Comparison of ENCODE assay signal across 8 cellular contexts in genomic region chr1:6348511-6349191, GRCh38. TPM values are rescaled to one million over a fixed set of nuclear protein-coding genes. Genes with fewer than 3 reads are reported as not detected.
DNase-seq lines count a peak whose midpoint lies in the region; FAIRE-seq and TF ChIP-seq lines count a peak whose summit lies in the region.

No MANE protein-coding gene starts in this region.

- no peak overlapping the region for H3K23ac ChIP-seq in H1 (ENCODE audit: insufficient read length)

- H3K79me2 ChIP-seq in H1 (ENCODE audit: control insufficient read depth in 1 of 2, insufficient read depth in 2 of 2, low read length in 2 of 2) = peaks cover 0 to 15% of the 10 kb centered on the region in 2 experiments; a peak in 1 of 4 replicates

- H3K56ac ChIP-seq in H1 (replicated peaks; ENCODE audit: insufficient read length, low read depth, low read length) = no peak overlapping the region

- H3K27ac ChIP-seq in H1 (ENCODE audit: low read depth, low read length) = no peak overlapping the region; the same call in 1 of the 2 replicates

- H3K27me3 ChIP-seq in H1 (replicated peaks in 1 of 4; ENCODE audit: control insufficient read depth in 3 of 4, extremely low read depth in 1 of 4, insufficient read depth in 3 of 4, low read length in 3 of 4) = no peaks in the 10 kb centered on the region

- no peak overlapping the region for H3K14ac ChIP-seq in H1 (ENCODE audit: insufficient read length)

- peak overlapping the region; percentile 67 for H3K27ac Mint-ChIP-seq in activated CD4-positive, alpha-beta memory T cell treated with anti-CD3 and anti-CD28 coated beads for 36 hours

- no peak overlapping the region for H2BK120ac ChIP-seq in H1 (replicated peaks; ENCODE audit: low read depth, low read length)

- H3K4me1 ChIP-seq in H1 (replicated peaks in 1 of 4; ENCODE audit: control insufficient read depth in 3 of 4, insufficient read depth in 4 of 4, low read length in 3 of 4) = peaks cover 0 to 8% (median 2%) of the 10 kb centered on the region in 4 experiments; a peak in 5 of 7 replicates

- no peak for TF ChIP-seq CTCF in H1 (IDR thresholded peaks at IDR 0.05; ENCODE audit: control extremely low read depth in 1 of 3, insufficient read depth in 1 of 3, low read depth in 1 of 3, low read length in 3 of 3)

- H4K8ac ChIP-seq in H1 (ENCODE audit: extremely low read depth, insufficient read depth, low read length) = no peak overlapping the region; the same call in 1 of the 2 replicates

- H3K18ac ChIP-seq in H1 (ENCODE audit: extremely low read depth, low read length) = no peak overlapping the region

- H3K4me1 Mint-ChIP-seq in activated CD4-positive, alpha-beta memory T cell treated with anti-CD3 and anti-CD28 coated beads for 36 hours (ENCODE audit: low read depth) = peaks cover 20% of the 10 kb centered on the region

- 0 out of 2 replicates have a peak, but pooled peaks cover 8% of the 10 kb centered on the region for H3K79me1 ChIP-seq in H1 (ENCODE audit: low read depth, low read length)

- POLR2A ChIA-PET in activated CD4-positive, alpha-beta memory T cell treated with anti-CD3 and anti-CD28 coated beads for 36 hours (lab: Charles Lee) = interaction anchor here (1.2 to 1.4 kb wide), 2 partner anchors 10 to 45 kb away, joined by 4 to 5 read pairs; partner anchors contain the start of gene ACOT7
- POLR2A ChIA-PET in H1 (lab: Charles Lee; ENCODE audit: partially characterized antibody) = interaction anchor here (0.7 to 1.9 kb wide), 9 partner anchors 14 to 114 kb away, joined by 3 to 8 read pairs (median 3); partner anchors contain the start of gene ACOT7

- WGBS in H1 (ENCODE audit: extremely low coverage in 1 of 2, insufficient coverage in 1 of 2, insufficient read length in 1 of 2, insufficient replicate concordance in 2 of 2, low coverage in 1 of 2, low lambda C conversion rate in 2 of 2, missing lambda C conversion rate in 1 of 2), 2 experiments = 85% methylated on average over 13 of the region's 13 CpGs; no CpG with 5 or more reads in 1 of the 2 experiments

- intact Hi-C loops in activated CD4-positive, alpha-beta memory T cell treated with anti-CD3 and anti-CD28 coated beads for 36 hours (cut with micrococcal nuclease) = loop anchor here (1.0 kb wide), 3 partner anchors 11 to 56 kb away; partner anchors contain the start of gene ACOT7

- DNase-seq in HT-29 (ENCODE audit: low spot score) (peak; percentile 16), H1 (ENCODE audit: low read depth in 1 of 2, low spot score in 2 of 2) (no peak), anterior cingulate cortex (lab: John Stamatoyannopoulos, UW) (no peak), kidney tubule cell (ENCODE audit: low spot score) (no peak), iPS-NIHi7 (ENCODE audit: extremely low spot score) (no peak), NCI-H146 treated with DMSO at 0.1 percent for 48 hours (lab: John Stamatoyannopoulos, UW; ENCODE audit: unreplicated experiment) (no peak)
- DNase-seq in activated CD4-positive, alpha-beta memory T cell treated with anti-CD3 and anti-CD28 coated beads for 36 hours = peak; percentile 68
- peak; percentile 15 to 20 for DNase-seq in stimulated activated CD4-positive, alpha-beta T cell treated with anti-CD3 and anti-CD28 coated beads, Interleukin-15, amount 100 ng/mL, for 48 hours (ENCODE audit: low read depth in 2 of 2)

- no peak overlapping the region for H2BK15ac ChIP-seq in H1 (ENCODE audit: low read length)

- no peak overlapping the region for H3K4ac ChIP-seq in H1 (replicated peaks; ENCODE audit: insufficient read length, low read depth, low read length)

- no peak overlapping the region for H2BK20ac ChIP-seq in H1 (ENCODE audit: low read length)

- FAIRE-seq in H1 (lab: Jason Lieb, UNC) = no peak

- no peaks in the 10 kb centered on the region for H3K9me3 ChIP-seq in H1 (ENCODE audit: insufficient read depth in 2 of 2, low read depth in 1 of 2, low read length in 1 of 2)

- H3K9me3 Mint-ChIP-seq in activated CD4-positive, alpha-beta memory T cell treated with anti-CD3 and anti-CD28 coated beads for 36 hours = no peaks in the 10 kb centered on the region

- no peak for TF ChIP-seq EP300 in H1 (IDR thresholded peaks at IDR 0.05; ENCODE audit: borderline replicate concordance in 1 of 2, low read depth in 2 of 2, low read length in 2 of 2)

- TF ChIP-seq POLR2A in H1 (IDR thresholded peaks at IDR 0.05; ENCODE audit: control extremely low read depth in 1 of 2, low read depth in 2 of 2, low read length in 2 of 2) = no peak

- H3K36me3 Mint-ChIP-seq in activated CD4-positive, alpha-beta memory T cell treated with anti-CD3 and anti-CD28 coated beads for 36 hours = no peaks in the 10 kb centered on the region

- CTCF ChIA-PET in activated CD4-positive, alpha-beta memory T cell treated with anti-CD3 and anti-CD28 coated beads for 36 hours (lab: Charles Lee) = interaction anchor here (0.6 to 4.3 kb wide), 19 partner anchors 9 to 102 kb away, joined by 3 to 65 read pairs (median 5); partner anchors contain the start of gene ACOT7
- CTCF ChIA-PET in H1 (lab: Charles Lee; ENCODE audit: partially characterized antibody) = interaction anchor here (0.7 to 34.3 kb wide), 30 partner anchors 10 to 265 kb away, joined by 3 to 1769 read pairs (median 4); partner anchors contain the start of genes ACOT7, HES2, ICMT and PLEKHG5

- H4K5ac ChIP-seq in H1 (ENCODE audit: insufficient read length, low read depth, low read length) = no peak overlapping the region

- peak overlapping the region; percentile 77; the same call in 1 of the 2 replicates for H2BK12ac ChIP-seq in H1 (ENCODE audit: low read depth, low read length)

- no peak overlapping the region for H3K9ac ChIP-seq in H1 (replicated peaks in 1 of 4; ENCODE audit: extremely low read depth in 1 of 4, low read depth in 3 of 4, low read length in 3 of 4)

- H3K36me3 ChIP-seq in H1 (ENCODE audit: control insufficient read depth in 2 of 4, insufficient read depth in 4 of 4, low read length in 3 of 4) = no peaks in the 10 kb centered on the region

- no peak overlapping the region for H2AK5ac ChIP-seq in H1 (ENCODE audit: low read depth, low read length)

- H2AFZ ChIP-seq in H1 (ENCODE audit: low read length) = no peak overlapping the region

- 0 out of 2 replicates have a peak overlapping the region, but pooled peaks have one; percentile 69 for H2BK5ac ChIP-seq in H1 (ENCODE audit: low read depth, low read length)

- no peak overlapping the region for H3K4me3 Mint-ChIP-seq in activated CD4-positive, alpha-beta memory T cell treated with anti-CD3 and anti-CD28 coated beads for 36 hours

- H4K20me1 ChIP-seq in H1 (replicated peaks in 1 of 2; ENCODE audit: control insufficient read depth in 1 of 2, insufficient read depth in 2 of 2, low read length in 2 of 2) = peaks cover 15 to 29% of the 10 kb centered on the region in 2 experiments

- H3K4me2 ChIP-seq in H1 (ENCODE audit: insufficient read depth in 1 of 2, low read depth in 2 of 2, low read length in 2 of 2) = no peak overlapping the region

- TF ChIP-seq RAD21 in H1 (IDR thresholded peaks at IDR 0.05 in 1 of 2, conservative IDR thresholded peaks at IDR 0.05 in 1 of 2; ENCODE audit: low read depth in 2 of 2, low read length in 2 of 2) = no peak

- H3K27me3 Mint-ChIP-seq in activated CD4-positive, alpha-beta memory T cell treated with anti-CD3 and anti-CD28 coated beads for 36 hours = no peaks in the 10 kb centered on the region

- H3K23me2 ChIP-seq in H1 (ENCODE audit: low read depth, low read length) = no peaks in the 10 kb centered on the region

- no peak overlapping the region for H3K4me3 ChIP-seq in H1 (ENCODE audit: extremely low read depth in 1 of 4, insufficient read depth in 2 of 4, low read depth in 3 of 4, low read length in 4 of 4)

- no peak overlapping the region for H4K91ac ChIP-seq in H1 (replicated peaks; ENCODE audit: insufficient read length, low read length)

TF ChIP-seq in H1, 55 proteins besides CTCF, POLR2A, EP300 and RAD21 (continues in another document):
- TF ChIP-seq ATF3 (IDR thresholded peaks at IDR 0.05; ENCODE audit: insufficient read depth, low read depth, low read length) (no peak), CHD1 (IDR thresholded peaks at IDR 0.05; ENCODE audit: low read depth, low read length) (no peak), E2F6 (IDR thresholded peaks at IDR 0.05) (no peak), KDM4A (IDR thresholded peaks at IDR 0.05; ENCODE audit: low read depth, low read length, severe bottlenecking) (no peak), JUND (IDR thresholded peaks at IDR 0.05; ENCODE audit: low read length) (no peak), EZH2 (IDR thresholded peaks at IDR 0.05; ENCODE audit: low read depth, low read length, severe bottlenecking) (no peak), TAF1 (IDR thresholded peaks at IDR 0.05; ENCODE audit: low read depth, low read length) (no peak), SAP30 (IDR thresholded peaks at IDR 0.05; ENCODE audit: insufficient read depth, insufficient replicate concordance, low read length) (no peak), GTF2F1 (IDR thresholded peaks at IDR 0.05; ENCODE audit: borderline replicate concordance, low read depth, low read length) (no peak), FOSL1 (IDR thresholded peaks at IDR 0.05; ENCODE audit: insufficient read depth, low read depth, low read length) (no peak)
- TF ChIP-seq, protein P1, sequence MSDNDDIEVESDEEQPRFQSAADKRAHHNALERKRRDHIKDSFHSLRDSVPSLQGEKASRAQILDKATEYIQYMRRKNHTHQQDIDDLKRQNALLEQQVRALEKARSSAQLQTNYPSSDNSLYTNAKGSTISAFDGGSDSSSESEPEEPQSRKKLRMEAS (IDR thresholded peaks at IDR 0.05) = no peak

RNA-seq across cellular contexts. Expression of gene ACOT7, which starts 44.9 kb away (rescaled TPM):
- total RNA-seq in HT-29 (2014; rRNA removed; shearing (Covaris generic)) = 31.7 and 33.9 TPM in 2 replicates
- 10 to 100 TPM; 93.8 to 94.6 TPM for total RNA-seq in activated CD4-positive, alpha-beta memory T cell treated with anti-CD3 and anti-CD28 coated beads for 36 hours
- total RNA-seq in H1 (2021; fragmentation: NEBNext Ultra II Directional; extraction: Animal tissue kit (Norgen Biotek cat#: 25700)) = 150 and 151 TPM in 2 replicates
- polyA plus RNA-seq in H1 (2011; rRNA removed) = 214 and 263 TPM in 2 replicates
- polyA plus RNA-seq in H1 (2011; cell fraction: cytosol; rRNA removed) = 194 TPM
- 168 TPM for polyA plus RNA-seq in H1 (2011; cell fraction: nucleus; rRNA removed)
- polyA plus RNA-seq in H1 (2012, experiment 1 of 2) = 126 to 192 TPM (median 179 TPM) in 4 replicates
- polyA plus RNA-seq in H1 (2012, experiment 2 of 2) = 213 TPM
- 128 TPM for polyA plus RNA-seq in H1 (2013, experiment 1 of 2)
- 131 TPM for polyA plus RNA-seq in H1 (2013, experiment 2 of 2)
- polyA minus RNA-seq in H1 (2011; rRNA and poly(A)+ RNA removed) = 103 and 119 TPM in 2 replicates
- polyA minus RNA-seq in H1 (2011; cell fraction: cytosol; rRNA and poly(A)+ RNA removed) = 58.6 TPM
- polyA minus RNA-seq in H1 (2011; cell fraction: nucleus; rRNA and poly(A)+ RNA removed) = 43.6 TPM

Comparison
In these comparisons a context has a peak if more than half of its experiments do, and no peak if none do; other contexts are left out.
1. DNase-seq: peak in HT-29 (single experiment), activated CD4-positive, alpha-beta memory T cell treated with anti-CD3 and anti-CD28 coated beads for 36 hours (single experiment) and stimulated activated CD4-positive, alpha-beta T cell treated with anti-CD3 and anti-CD28 coated beads, Interleukin-15, amount 100 ng/mL, for 48 hours (2 of 2); none in H1 (0 of 2), anterior cingulate cortex (0 of 58), kidney tubule cell (single experiment), iPS-NIHi7 (single experiment) and NCI-H146 treated with DMSO at 0.1 percent for 48 hours (single experiment).